ENCODE assay signal across 20 cellular contexts in genomic region chr11:67321313-67321871, GRCh38. TPM values are rescaled to one million over a fixed set of nuclear protein-coding genes. Genes with fewer than 3 reads are reported as not detected.
"Had no signal": no experiment of that assay in that cellular context is flagged by ENCODE, and none has a peak within 500 bp of the region (broad histone marks: within the 10 kb centered on the region; RNA-seq: fewer than 3 reads in every experiment).

No MANE protein-coding gene starts in this region.

- H3K9me3 Mint-ChIP-seq: activated naive CD4-positive, alpha-beta T cell treated with anti-CD3 and anti-CD28 coated beads for 36 hours; activated naive CD8-positive, alpha-beta T cell treated with anti-CD3 and anti-CD28 coated beads, Interleukin-2, amount 10 ng/mL, durations not matched to agents 7 days and 5 days; activated T-cell treated with anti-CD3 and anti-CD28 coated beads, Interleukin-2, amount 50 U/mL, for 24 hours; activated T-helper 1 cell treated with anti-CD3 and anti-CD28 coated beads, Interleukin-12 subunit alpha, Interleukin-12 subunit beta, Interleukin-2, Interleukin-4 antibody, amounts not matched to agents 30 ng/mL and 10 ng/mL and 1 ng/mL, durations not matched to agents 14 hours and 24 hours and 36 hours had no signal

- H3K4me3 ChIP-seq: adrenal gland, SK-N-MC had no signal

- ATAC-seq: activated CD4-positive, CD25-positive, alpha-beta regulatory T cell treated with anti-CD3 and anti-CD28 coated beads, Interleukin-2, amount 50 U/mL, for 24 hours; activated CD8-positive, alpha-beta memory T cell treated with anti-CD3 and anti-CD28 coated beads, Interleukin-2, amount 10 ng/mL, durations not matched to agents 7 days and 5 days had no signal

- H3K27me3 ChIP-seq: adrenal gland had no signal

- H3K27ac ChIP-seq: adrenal gland, SK-N-MC had no signal

- DNase-seq: activated CD4-positive, alpha-beta T cell treated with anti-CD3 and anti-CD28 coated beads for 4 hours; activated CD4-positive, alpha-beta T cell treated with anti-CD3 and anti-CD28 coated beads, Interleukin-2, amount 50 U/mL, for 4 hours; activated CD8-positive, alpha-beta memory T cell treated with anti-CD3 and anti-CD28 coated beads, Interleukin-2, amount 10 ng/mL, durations not matched to agents 7 days and 5 days; activated gamma-delta T cell; activated naive CD4-positive, alpha-beta T cell treated with anti-CD3 and anti-CD28 coated beads for 36 hours; activated naive CD8-positive, alpha-beta T cell treated with anti-CD3 and anti-CD28 coated beads, Interleukin-2, amount 10 ng/mL, durations not matched to agents 7 days and 5 days; activated T-cell treated with anti-CD3 and anti-CD28 coated beads, Interleukin-2, amount 50 U/mL, for 24 hours; adrenal gland; anterior cingulate cortex; Karpas-422; NCI-H1105 treated with DMSO at 0.1 percent for 48 hours; NCI-H1436 treated with DMSO at 0.1 percent for 48 hours; NCI-H187; NCI-H2081; NCI-H510A treated with DMSO at 0.1 percent for 48 hours; NCI-H69; T-helper 1 cell had no signal

- H3K4me3 Mint-ChIP-seq: activated CD8-positive, alpha-beta memory T cell treated with anti-CD3 and anti-CD28 coated beads, Interleukin-2, amount 10 ng/mL, durations not matched to agents 7 days and 5 days; activated naive CD4-positive, alpha-beta T cell treated with anti-CD3 and anti-CD28 coated beads for 36 hours; activated naive CD8-positive, alpha-beta T cell treated with anti-CD3 and anti-CD28 coated beads, Interleukin-2, amount 10 ng/mL, durations not matched to agents 7 days and 5 days; activated T-cell treated with anti-CD3 and anti-CD28 coated beads, Interleukin-2, amount 50 U/mL, for 24 hours; activated T-helper 1 cell treated with anti-CD3 and anti-CD28 coated beads, Interleukin-12 subunit alpha, Interleukin-12 subunit beta, Interleukin-2, Interleukin-4 antibody, amounts not matched to agents 30 ng/mL and 10 ng/mL and 1 ng/mL, durations not matched to agents 14 hours and 24 hours and 36 hours had no signal

- H3K36me3 Mint-ChIP-seq: activated CD8-positive, alpha-beta memory T cell treated with anti-CD3 and anti-CD28 coated beads, Interleukin-2, amount 10 ng/mL, durations not matched to agents 7 days and 5 days had no signal

- H3K9me3 ChIP-seq: adrenal gland had no signal

- H3K27ac Mint-ChIP-seq: activated CD8-positive, alpha-beta memory T cell treated with anti-CD3 and anti-CD28 coated beads, Interleukin-2, amount 10 ng/mL, durations not matched to agents 7 days and 5 days; activated naive CD4-positive, alpha-beta T cell treated with anti-CD3 and anti-CD28 coated beads for 36 hours; activated naive CD8-positive, alpha-beta T cell treated with anti-CD3 and anti-CD28 coated beads, Interleukin-2, amount 10 ng/mL, durations not matched to agents 7 days and 5 days; activated T-cell treated with anti-CD3 and anti-CD28 coated beads, Interleukin-2, amount 50 U/mL, for 24 hours; activated T-helper 1 cell treated with anti-CD3 and anti-CD28 coated beads, Interleukin-12 subunit alpha, Interleukin-12 subunit beta, Interleukin-2, Interleukin-4 antibody, amounts not matched to agents 30 ng/mL and 10 ng/mL and 1 ng/mL, durations not matched to agents 14 hours and 24 hours and 36 hours had no signal

- H3K36me3 ChIP-seq: adrenal gland had no signal

RNA-seq across cellular contexts. Expression of gene CLCF1, which starts 52.0 kb away (rescaled TPM):
- total RNA-seq: activated naive CD4-positive, alpha-beta T cell treated with anti-CD3 and anti-CD28 coated beads for 36 hours had no signal
